ENCODE assay signal across 3 cellular contexts in genomic region chr9:95880011-95880690, GRCh38.
TF ChIP-seq lines count a peak whose summit lies in the region.

No MANE protein-coding gene starts in this region.

TF ChIP-seq in SK-N-SH, 30 proteins besides CTCF, POLR2A, EP300 and RAD21 (continued from another document):
- peak; percentile 19; the same call in 1 of the 2 replicates for TF ChIP-seq GABPA (IDR thresholded peaks at IDR 0.05; ENCODE audit: low read depth)
TF ChIP-seq in SK-N-SH: peak in this region for 1.

TF ChIP-seq in SK-N-SH treated with all-trans-retinoic acid at 6 μM for 48 hours, 23 proteins besides CTCF, POLR2A, EP300 and RAD21 (continued from another document):
- TF ChIP-seq, protein P1, sequence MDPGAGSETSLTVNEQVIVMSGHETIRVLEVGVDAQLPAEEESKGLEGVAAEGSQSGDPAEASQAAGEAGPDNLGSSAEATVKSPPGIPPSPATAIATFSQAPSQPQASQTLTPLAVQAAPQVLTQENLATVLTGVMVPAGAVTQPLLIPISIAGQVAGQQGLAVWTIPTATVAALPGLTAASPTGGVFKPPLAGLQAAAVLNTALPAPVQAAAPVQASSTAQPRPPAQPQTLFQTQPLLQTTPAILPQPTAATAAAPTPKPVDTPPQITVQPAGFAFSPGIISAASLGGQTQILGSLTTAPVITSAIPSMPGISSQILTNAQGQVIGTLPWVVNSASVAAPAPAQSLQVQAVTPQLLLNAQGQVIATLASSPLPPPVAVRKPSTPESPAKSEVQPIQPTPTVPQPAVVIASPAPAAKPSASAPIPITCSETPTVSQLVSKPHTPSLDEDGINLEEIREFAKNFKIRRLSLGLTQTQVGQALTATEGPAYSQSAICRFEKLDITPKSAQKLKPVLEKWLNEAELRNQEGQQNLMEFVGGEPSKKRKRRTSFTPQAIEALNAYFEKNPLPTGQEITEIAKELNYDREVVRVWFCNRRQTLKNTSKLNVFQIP (CRISPR knock-in tag; IDR thresholded peaks at IDR 0.05; ENCODE audit: borderline replicate concordance, low read depth): no peak
- no peak for TF ChIP-seq CSDC2 (CRISPR knock-in tag; IDR thresholded peaks at IDR 0.05)
- TF ChIP-seq ZFP3 (CRISPR knock-in tag; IDR thresholded peaks at IDR 0.05): no peak
- no peak for TF ChIP-seq ZNF565 (CRISPR knock-in tag; conservative IDR thresholded peaks at IDR 0.05; ENCODE audit: low read depth)
- TF ChIP-seq SNAI2 (CRISPR knock-in tag; IDR thresholded peaks at IDR 0.05): no peak
- TF ChIP-seq CSRNP3 (CRISPR knock-in tag; IDR thresholded peaks at IDR 0.05): no peak
- no peak for TF ChIP-seq CREB5 (CRISPR knock-in tag; IDR thresholded peaks at IDR 0.05; ENCODE audit: low read depth)
- no peak for TF ChIP-seq ESRRG (CRISPR knock-in tag; IDR thresholded peaks at IDR 0.05)
- no peak for TF ChIP-seq BACH2 (CRISPR knock-in tag; IDR thresholded peaks at IDR 0.05; ENCODE audit: borderline replicate concordance)
- no peak for TF ChIP-seq PATZ1 (CRISPR knock-in tag; IDR thresholded peaks at IDR 0.05; ENCODE audit: borderline replicate concordance)
- TF ChIP-seq, protein P2, sequence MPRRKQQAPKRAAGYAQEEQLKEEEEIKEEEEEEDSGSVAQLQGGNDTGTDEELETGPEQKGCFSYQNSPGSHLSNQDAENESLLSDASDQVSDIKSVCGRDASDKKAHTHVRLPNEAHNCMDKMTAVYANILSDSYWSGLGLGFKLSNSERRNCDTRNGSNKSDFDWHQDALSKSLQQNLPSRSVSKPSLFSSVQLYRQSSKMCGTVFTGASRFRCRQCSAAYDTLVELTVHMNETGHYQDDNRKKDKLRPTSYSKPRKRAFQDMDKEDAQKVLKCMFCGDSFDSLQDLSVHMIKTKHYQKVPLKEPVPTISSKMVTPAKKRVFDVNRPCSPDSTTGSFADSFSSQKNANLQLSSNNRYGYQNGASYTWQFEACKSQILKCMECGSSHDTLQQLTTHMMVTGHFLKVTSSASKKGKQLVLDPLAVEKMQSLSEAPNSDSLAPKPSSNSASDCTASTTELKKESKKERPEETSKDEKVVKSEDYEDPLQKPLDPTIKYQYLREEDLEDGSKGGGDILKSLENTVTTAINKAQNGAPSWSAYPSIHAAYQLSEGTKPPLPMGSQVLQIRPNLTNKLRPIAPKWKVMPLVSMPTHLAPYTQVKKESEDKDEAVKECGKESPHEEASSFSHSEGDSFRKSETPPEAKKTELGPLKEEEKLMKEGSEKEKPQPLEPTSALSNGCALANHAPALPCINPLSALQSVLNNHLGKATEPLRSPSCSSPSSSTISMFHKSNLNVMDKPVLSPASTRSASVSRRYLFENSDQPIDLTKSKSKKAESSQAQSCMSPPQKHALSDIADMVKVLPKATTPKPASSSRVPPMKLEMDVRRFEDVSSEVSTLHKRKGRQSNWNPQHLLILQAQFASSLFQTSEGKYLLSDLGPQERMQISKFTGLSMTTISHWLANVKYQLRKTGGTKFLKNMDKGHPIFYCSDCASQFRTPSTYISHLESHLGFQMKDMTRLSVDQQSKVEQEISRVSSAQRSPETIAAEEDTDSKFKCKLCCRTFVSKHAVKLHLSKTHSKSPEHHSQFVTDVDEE (CRISPR knock-in tag; IDR thresholded peaks at IDR 0.05): no peak
- no peak for TF ChIP-seq ARNTL (CRISPR knock-in tag; IDR thresholded peaks at IDR 0.05; ENCODE audit: borderline replicate concordance, low read depth)
- no peak for TF ChIP-seq PPARA (CRISPR knock-in tag; IDR thresholded peaks at IDR 0.05; ENCODE audit: borderline replicate concordance)
- TF ChIP-seq ISL1 (CRISPR knock-in tag; IDR thresholded peaks at IDR 0.05): no peak
- no peak for TF ChIP-seq ZNF70 (CRISPR knock-in tag; IDR thresholded peaks at IDR 0.05)

TF ChIP-seq in HEK293T, 16 proteins besides CTCF, POLR2A, EP300 and RAD21 (continued from another document):
- TF ChIP-seq FOXA1 (IDR thresholded peaks at IDR 0.05) (no peak), L3MBTL2 (conservative IDR thresholded peaks at IDR 0.05) (no peak), FOXK2 (IDR thresholded peaks at IDR 0.05) (no peak), FOXM1 (IDR thresholded peaks at IDR 0.05; ENCODE audit: borderline replicate concordance) (no peak), CTBP1 (IDR thresholded peaks at IDR 0.05; ENCODE audit: borderline replicate concordance) (no peak), SUZ12 (IDR thresholded peaks at IDR 0.05) (no peak), ELF4 (IDR thresholded peaks at IDR 0.05) (no peak), ARNT (IDR thresholded peaks at IDR 0.05) (no peak), BHLHE40 (IDR thresholded peaks at IDR 0.05; ENCODE audit: borderline replicate concordance) (no peak), ZNF384 (IDR thresholded peaks at IDR 0.05) (no peak)
- TF ChIP-seq, protein P3, sequence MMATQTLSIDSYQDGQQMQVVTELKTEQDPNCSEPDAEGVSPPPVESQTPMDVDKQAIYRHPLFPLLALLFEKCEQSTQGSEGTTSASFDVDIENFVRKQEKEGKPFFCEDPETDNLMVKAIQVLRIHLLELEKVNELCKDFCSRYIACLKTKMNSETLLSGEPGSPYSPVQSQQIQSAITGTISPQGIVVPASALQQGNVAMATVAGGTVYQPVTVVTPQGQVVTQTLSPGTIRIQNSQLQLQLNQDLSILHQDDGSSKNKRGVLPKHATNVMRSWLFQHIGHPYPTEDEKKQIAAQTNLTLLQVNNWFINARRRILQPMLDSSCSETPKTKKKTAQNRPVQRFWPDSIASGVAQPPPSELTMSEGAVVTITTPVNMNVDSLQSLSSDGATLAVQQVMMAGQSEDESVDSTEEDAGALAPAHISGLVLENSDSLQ (IDR thresholded peaks at IDR 0.05): no peak
